In the genomic region with DNA sequence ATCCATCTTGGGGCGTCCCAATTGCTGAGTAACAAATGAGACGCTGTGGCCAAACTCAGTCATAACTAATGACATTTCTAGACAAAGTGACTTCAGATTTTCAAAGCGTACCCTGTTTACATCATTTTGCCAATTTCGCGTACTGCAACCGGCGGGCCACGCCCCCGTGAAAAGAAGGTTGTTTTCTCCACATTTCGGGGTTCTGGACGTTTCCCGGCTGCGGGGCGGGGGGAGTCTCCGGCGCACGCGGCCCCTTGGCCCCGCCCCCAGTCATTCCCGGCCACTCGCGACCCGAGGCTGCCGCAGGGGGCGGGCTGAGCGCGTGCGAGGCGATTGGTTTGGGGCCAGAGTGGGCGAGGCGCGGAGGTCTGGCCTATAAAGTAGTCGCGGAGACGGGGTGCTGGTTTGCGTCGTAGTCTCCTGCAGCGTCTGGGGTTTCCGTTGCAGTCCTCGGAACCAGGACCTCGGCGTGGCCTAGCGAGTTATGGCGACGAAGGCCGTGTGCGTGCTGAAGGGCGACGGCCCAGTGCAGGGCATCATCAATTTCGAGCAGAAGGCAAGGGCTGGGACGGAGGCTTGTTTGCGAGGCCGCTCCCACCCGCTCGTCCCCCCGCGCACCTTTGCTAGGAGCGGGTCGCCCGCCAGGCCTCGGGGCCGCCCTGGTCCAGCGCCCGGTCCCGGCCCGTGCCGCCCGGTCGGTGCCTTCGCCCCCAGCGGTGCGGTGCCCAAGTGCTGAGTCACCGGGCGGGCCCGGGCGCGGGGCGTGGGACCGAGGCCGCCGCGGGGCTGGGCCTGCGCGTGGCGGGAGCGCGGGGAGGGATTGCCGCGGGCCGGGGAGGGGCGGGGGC, we compare ENCODE assay signal across 1 cellular context.
A peak's percentile ranks its signal among the peaks of the same experiment; 100 is the strongest.
TF ChIP-seq lines count a peak whose summit lies in the region.

Gene SOD1 (plus strand): TSS at position 408 of the 848 bp plus-strand sequence. CDS start 77 bp downstream, at position 485.

TF ChIP-seq in HepG2, 621 proteins besides CTCF, POLR2A, EP300 and RAD21 (continued from another document):
- TF ChIP-seq, protein P1, sequence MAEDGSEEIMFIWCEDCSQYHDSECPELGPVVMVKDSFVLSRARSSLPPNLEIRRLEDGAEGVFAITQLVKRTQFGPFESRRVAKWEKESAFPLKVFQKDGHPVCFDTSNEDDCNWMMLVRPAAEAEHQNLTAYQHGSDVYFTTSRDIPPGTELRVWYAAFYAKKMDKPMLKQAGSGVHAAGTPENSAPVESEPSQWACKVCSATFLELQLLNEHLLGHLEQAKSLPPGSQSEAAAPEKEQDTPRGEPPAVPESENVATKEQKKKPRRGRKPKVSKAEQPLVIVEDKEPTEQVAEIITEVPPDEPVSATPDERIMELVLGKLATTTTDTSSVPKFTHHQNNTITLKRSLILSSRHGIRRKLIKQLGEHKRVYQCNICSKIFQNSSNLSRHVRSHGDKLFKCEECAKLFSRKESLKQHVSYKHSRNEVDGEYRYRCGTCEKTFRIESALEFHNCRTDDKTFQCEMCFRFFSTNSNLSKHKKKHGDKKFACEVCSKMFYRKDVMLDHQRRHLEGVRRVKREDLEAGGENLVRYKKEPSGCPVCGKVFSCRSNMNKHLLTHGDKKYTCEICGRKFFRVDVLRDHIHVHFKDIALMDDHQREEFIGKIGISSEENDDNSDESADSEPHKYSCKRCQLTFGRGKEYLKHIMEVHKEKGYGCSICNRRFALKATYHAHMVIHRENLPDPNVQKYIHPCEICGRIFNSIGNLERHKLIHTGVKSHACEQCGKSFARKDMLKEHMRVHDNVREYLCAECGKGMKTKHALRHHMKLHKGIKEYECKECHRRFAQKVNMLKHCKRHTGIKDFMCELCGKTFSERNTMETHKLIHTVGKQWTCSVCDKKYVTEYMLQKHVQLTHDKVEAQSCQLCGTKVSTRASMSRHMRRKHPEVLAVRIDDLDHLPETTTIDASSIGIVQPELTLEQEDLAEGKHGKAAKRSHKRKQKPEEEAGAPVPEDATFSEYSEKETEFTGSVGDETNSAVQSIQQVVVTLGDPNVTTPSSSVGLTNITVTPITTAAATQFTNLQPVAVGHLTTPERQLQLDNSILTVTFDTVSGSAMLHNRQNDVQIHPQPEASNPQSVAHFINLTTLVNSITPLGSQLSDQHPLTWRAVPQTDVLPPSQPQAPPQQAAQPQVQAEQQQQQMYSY (CRISPR knock-in tag; IDR thresholded peaks at IDR 0.05): no peak
- TF ChIP-seq MYNN (CRISPR knock-in tag; IDR thresholded peaks at IDR 0.05; ENCODE audit: low read depth) (no peak), ZNF644 (CRISPR knock-in tag; IDR thresholded peaks at IDR 0.05; ENCODE audit: low read depth) (no peak; the same call in 1 of the 2 replicates), MAZ (IDR thresholded peaks at IDR 0.05; ENCODE audit: borderline replicate concordance, low read depth, low read length) (peak; percentile 66; the same call in 1 of the 2 replicates), MAZ (CRISPR knock-in tag; IDR thresholded peaks at IDR 0.05; ENCODE audit: low read depth) (peak; percentile 70), FOXO4 (CRISPR knock-in tag; conservative IDR thresholded peaks at IDR 0.05) (no peak), ELK4 (CRISPR knock-in tag; IDR thresholded peaks at IDR 0.05; ENCODE audit: borderline replicate concordance) (0 out of 2 replicates have a peak, but pooled peaks have one; percentile 10), HMGA1 (CRISPR knock-in tag; conservative IDR thresholded peaks at IDR 0.05) (no peak), TEAD3 (CRISPR knock-in tag; optimal IDR thresholded peaks at IDR 0.05; ENCODE audit: borderline replicate concordance) (no peak), HMG20B (CRISPR knock-in tag; conservative IDR thresholded peaks at IDR 0.05) (no peak), ZSCAN29 (CRISPR knock-in tag; conservative IDR thresholded peaks at IDR 0.05) (no peak), KDM5A (IDR thresholded peaks at IDR 0.05; ENCODE audit: borderline replicate concordance, low read length) (peak; percentile 26; the same call in 1 of the 2 replicates), PHF21A (CRISPR knock-in tag; IDR thresholded peaks at IDR 0.05) (no peak), SMAD1 (CRISPR knock-in tag; IDR thresholded peaks at IDR 0.05; ENCODE audit: borderline replicate concordance, low read depth) (0 out of 2 replicates have a peak, but pooled peaks have one; percentile 78), CHCHD3 (CRISPR knock-in tag; IDR thresholded peaks at IDR 0.05) (peak; percentile 91; the same call in 1 of the 2 replicates), POLR2AphosphoS5 (IDR thresholded peaks at IDR 0.05; ENCODE audit: low read depth, low read length) (peak; percentile 99), ETV6 (CRISPR knock-in tag; conservative IDR thresholded peaks at IDR 0.05) (no peak), FOXM1 (CRISPR knock-in tag; IDR thresholded peaks at IDR 0.05) (peak; percentile 79; the same call in 1 of the 2 replicates), ZNF616 (CRISPR knock-in tag; IDR thresholded peaks at IDR 0.05; ENCODE audit: low read depth) (peak; percentile 93), CEBPG (CRISPR knock-in tag; IDR thresholded peaks at IDR 0.05) (no peak), ARNT2 (CRISPR knock-in tag; IDR thresholded peaks at IDR 0.05; ENCODE audit: low read depth) (peak; percentile 93), ZBTB7B (CRISPR knock-in tag; IDR thresholded peaks at IDR 0.05) (peak; percentile 62; the same call in 1 of the 2 replicates), CENPT (CRISPR knock-in tag; IDR thresholded peaks at IDR 0.05; ENCODE audit: low read depth) (peak; percentile 83; the same call in 1 of the 2 replicates), ZNF780A (CRISPR knock-in tag; IDR thresholded peaks at IDR 0.05) (peak; percentile 82)
- TF ChIP-seq, protein P2, sequence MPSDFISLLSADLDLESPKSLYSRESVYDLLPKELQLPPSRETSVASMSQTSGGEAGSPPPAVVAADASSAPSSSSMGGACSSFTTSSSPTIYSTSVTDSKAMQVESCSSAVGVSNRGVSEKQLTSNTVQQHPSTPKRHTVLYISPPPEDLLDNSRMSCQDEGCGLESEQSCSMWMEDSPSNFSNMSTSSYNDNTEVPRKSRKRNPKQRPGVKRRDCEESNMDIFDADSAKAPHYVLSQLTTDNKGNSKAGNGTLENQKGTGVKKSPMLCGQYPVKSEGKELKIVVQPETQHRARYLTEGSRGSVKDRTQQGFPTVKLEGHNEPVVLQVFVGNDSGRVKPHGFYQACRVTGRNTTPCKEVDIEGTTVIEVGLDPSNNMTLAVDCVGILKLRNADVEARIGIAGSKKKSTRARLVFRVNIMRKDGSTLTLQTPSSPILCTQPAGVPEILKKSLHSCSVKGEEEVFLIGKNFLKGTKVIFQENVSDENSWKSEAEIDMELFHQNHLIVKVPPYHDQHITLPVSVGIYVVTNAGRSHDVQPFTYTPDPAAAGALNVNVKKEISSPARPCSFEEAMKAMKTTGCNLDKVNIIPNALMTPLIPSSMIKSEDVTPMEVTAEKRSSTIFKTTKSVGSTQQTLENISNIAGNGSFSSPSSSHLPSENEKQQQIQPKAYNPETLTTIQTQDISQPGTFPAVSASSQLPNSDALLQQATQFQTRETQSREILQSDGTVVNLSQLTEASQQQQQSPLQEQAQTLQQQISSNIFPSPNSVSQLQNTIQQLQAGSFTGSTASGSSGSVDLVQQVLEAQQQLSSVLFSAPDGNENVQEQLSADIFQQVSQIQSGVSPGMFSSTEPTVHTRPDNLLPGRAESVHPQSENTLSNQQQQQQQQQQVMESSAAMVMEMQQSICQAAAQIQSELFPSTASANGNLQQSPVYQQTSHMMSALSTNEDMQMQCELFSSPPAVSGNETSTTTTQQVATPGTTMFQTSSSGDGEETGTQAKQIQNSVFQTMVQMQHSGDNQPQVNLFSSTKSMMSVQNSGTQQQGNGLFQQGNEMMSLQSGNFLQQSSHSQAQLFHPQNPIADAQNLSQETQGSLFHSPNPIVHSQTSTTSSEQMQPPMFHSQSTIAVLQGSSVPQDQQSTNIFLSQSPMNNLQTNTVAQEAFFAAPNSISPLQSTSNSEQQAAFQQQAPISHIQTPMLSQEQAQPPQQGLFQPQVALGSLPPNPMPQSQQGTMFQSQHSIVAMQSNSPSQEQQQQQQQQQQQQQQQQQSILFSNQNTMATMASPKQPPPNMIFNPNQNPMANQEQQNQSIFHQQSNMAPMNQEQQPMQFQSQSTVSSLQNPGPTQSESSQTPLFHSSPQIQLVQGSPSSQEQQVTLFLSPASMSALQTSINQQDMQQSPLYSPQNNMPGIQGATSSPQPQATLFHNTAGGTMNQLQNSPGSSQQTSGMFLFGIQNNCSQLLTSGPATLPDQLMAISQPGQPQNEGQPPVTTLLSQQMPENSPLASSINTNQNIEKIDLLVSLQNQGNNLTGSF (CRISPR knock-in tag; IDR thresholded peaks at IDR 0.05): peak; percentile 82; the same call in 1 of the 2 replicates
- TF ChIP-seq, protein P3, sequence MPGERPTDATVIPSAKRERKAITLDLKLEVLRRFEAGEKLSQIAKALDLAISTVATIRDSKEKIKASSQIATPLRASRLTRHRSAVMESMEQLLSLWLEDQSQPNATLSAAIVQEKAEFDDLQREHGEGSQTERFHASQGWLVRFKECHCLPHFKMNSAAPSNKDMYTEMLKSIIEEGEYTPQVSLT (CRISPR knock-in tag; IDR thresholded peaks at IDR 0.05; ENCODE audit: borderline replicate concordance, low read depth): no peak
- TF ChIP-seq, protein P4, sequence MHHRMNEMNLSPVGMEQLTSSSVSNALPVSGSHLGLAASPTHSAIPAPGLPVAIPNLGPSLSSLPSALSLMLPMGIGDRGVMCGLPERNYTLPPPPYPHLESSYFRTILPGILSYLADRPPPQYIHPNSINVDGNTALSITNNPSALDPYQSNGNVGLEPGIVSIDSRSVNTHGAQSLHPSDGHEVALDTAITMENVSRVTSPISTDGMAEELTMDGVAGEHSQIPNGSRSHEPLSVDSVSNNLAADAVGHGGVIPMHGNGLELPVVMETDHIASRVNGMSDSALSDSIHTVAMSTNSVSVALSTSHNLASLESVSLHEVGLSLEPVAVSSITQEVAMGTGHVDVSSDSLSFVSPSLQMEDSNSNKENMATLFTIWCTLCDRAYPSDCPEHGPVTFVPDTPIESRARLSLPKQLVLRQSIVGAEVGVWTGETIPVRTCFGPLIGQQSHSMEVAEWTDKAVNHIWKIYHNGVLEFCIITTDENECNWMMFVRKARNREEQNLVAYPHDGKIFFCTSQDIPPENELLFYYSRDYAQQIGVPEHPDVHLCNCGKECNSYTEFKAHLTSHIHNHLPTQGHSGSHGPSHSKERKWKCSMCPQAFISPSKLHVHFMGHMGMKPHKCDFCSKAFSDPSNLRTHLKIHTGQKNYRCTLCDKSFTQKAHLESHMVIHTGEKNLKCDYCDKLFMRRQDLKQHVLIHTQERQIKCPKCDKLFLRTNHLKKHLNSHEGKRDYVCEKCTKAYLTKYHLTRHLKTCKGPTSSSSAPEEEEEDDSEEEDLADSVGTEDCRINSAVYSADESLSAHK (CRISPR knock-in tag; IDR thresholded peaks at IDR 0.05; ENCODE audit: borderline replicate concordance): no peak
TF ChIP-seq in HepG2: peak in this region for 311.
